In the genomic region with DNA sequence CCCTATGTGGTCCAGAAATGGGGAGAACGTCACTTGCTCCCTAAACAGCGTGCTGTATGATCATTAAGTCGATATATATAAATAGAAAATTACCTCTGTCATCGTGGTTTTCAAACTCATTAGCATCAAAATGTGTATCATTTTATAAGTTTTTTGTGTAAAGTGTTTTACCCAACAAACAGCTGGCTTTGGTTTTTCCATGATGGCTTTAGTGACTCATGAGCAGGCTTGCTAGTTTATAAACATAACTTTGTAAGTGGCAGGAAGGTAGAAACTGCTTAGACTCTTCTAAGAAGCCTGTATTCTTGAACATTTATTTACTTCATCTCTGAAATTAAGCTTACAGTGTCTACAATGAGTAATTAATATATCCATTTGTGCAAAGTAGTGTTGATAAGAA, we compare ENCODE assay signal across 20 cellular contexts.
"Had no signal": no experiment of that assay in that cellular context is flagged by ENCODE, and none has a peak within 500 bp of the region (broad histone marks: within the 10 kb centered on the region; RNA-seq: fewer than 3 reads in every experiment).

No MANE protein-coding gene starts in this region.

- H3K36me3 Mint-ChIP-seq: memory B cell; stimulated activated memory B cell treated with anti-CD40 and anti-IgM and Interleukin-4, amounts not matched to agents 10 μg/mL and 1 μg/mL and 100 μg/mL, for 72 hours; T-cell had no signal

- H3K4me3 ChIP-seq: body of pancreas, coronary artery, esophagus squamous epithelium, thyroid gland had no signal

- ATAC-seq: activated CD4-positive, CD25-positive, alpha-beta regulatory T cell treated with anti-CD3 and anti-CD28 coated beads, Interleukin-2, amount 50 U/mL, for 24 hours; activated naive CD8-positive, alpha-beta T cell treated with anti-CD3 and anti-CD28 coated beads, Interleukin-2, amount 50 U/mL, for 24 hours; body of pancreas; left lobe of liver; stimulated activated memory B cell treated with anti-CD40 and anti-IgM and Interleukin-4, amounts not matched to agents 10 μg/mL and 1 μg/mL and 100 μg/mL, for 72 hours; T-cell had no signal

- H3K9me3 ChIP-seq: body of pancreas, esophagus squamous epithelium, thyroid gland had no signal

- H3K9me3 Mint-ChIP-seq: activated naive CD8-positive, alpha-beta T cell treated with anti-CD3 and anti-CD28 coated beads, Interleukin-2, amount 50 U/mL, for 24 hours; activated T-helper 1 cell treated with anti-CD3 and anti-CD28 coated beads, Interleukin-12 subunit alpha, Interleukin-12 subunit beta, Interleukin-2, Interleukin-4 antibody, amounts not matched to agents 30 ng/mL and 10 ng/mL and 1 ng/mL, durations not matched to agents 14 hours and 24 hours and 36 hours had no signal

- DNase-seq: activated CD4-positive, alpha-beta T cell treated with anti-CD3 and anti-CD28 coated beads, Interleukin-2, amount 50 U/mL, for 1 hour; activated naive CD4-positive, alpha-beta T cell; activated naive CD8-positive, alpha-beta T cell treated with anti-CD3 and anti-CD28 coated beads, Interleukin-2, amount 50 U/mL, for 24 hours; body of pancreas; caudate nucleus; effector CD4-positive, alpha-beta T cell; esophagus squamous epithelium; nucleus accumbens; posterior cingulate gyrus; retina; T-cell; T-helper 9 cell; thyroid gland had no signal

- H3K27ac Mint-ChIP-seq: activated naive CD8-positive, alpha-beta T cell treated with anti-CD3 and anti-CD28 coated beads, Interleukin-2, amount 50 U/mL, for 24 hours; activated T-helper 1 cell treated with anti-CD3 and anti-CD28 coated beads, Interleukin-12 subunit alpha, Interleukin-12 subunit beta, Interleukin-2, Interleukin-4 antibody, amounts not matched to agents 30 ng/mL and 10 ng/mL and 1 ng/mL, durations not matched to agents 14 hours and 24 hours and 36 hours; memory B cell; nephron; stimulated activated memory B cell treated with anti-CD40 and anti-IgM and Interleukin-4, amounts not matched to agents 10 μg/mL and 1 μg/mL and 100 μg/mL, for 72 hours; T-cell had no signal

- H3K4me3 Mint-ChIP-seq: activated naive CD8-positive, alpha-beta T cell treated with anti-CD3 and anti-CD28 coated beads, Interleukin-2, amount 50 U/mL, for 24 hours; activated T-helper 1 cell treated with anti-CD3 and anti-CD28 coated beads, Interleukin-12 subunit alpha, Interleukin-12 subunit beta, Interleukin-2, Interleukin-4 antibody, amounts not matched to agents 30 ng/mL and 10 ng/mL and 1 ng/mL, durations not matched to agents 14 hours and 24 hours and 36 hours; memory B cell; nephron; stimulated activated memory B cell treated with anti-CD40 and anti-IgM and Interleukin-4, amounts not matched to agents 10 μg/mL and 1 μg/mL and 100 μg/mL, for 72 hours; T-cell had no signal

- H3K27ac ChIP-seq: body of pancreas, coronary artery, esophagus squamous epithelium, thyroid gland had no signal

- H3K27me3 ChIP-seq: body of pancreas, esophagus squamous epithelium, thyroid gland had no signal

- H3K4me1 ChIP-seq: body of pancreas, esophagus squamous epithelium, thyroid gland had no signal

- H3K36me3 ChIP-seq: esophagus squamous epithelium, thyroid gland had no signal

- H3K27me3 Mint-ChIP-seq: activated naive CD8-positive, alpha-beta T cell treated with anti-CD3 and anti-CD28 coated beads, Interleukin-2, amount 50 U/mL, for 24 hours had no signal

- H3K4me1 Mint-ChIP-seq: activated naive CD8-positive, alpha-beta T cell treated with anti-CD3 and anti-CD28 coated beads, Interleukin-2, amount 50 U/mL, for 24 hours; memory B cell; nephron; stimulated activated memory B cell treated with anti-CD40 and anti-IgM and Interleukin-4, amounts not matched to agents 10 μg/mL and 1 μg/mL and 100 μg/mL, for 72 hours; T-cell had no signal
